Comparison of ENCODE assay signal across 8 cellular contexts in the genomic region with DNA sequence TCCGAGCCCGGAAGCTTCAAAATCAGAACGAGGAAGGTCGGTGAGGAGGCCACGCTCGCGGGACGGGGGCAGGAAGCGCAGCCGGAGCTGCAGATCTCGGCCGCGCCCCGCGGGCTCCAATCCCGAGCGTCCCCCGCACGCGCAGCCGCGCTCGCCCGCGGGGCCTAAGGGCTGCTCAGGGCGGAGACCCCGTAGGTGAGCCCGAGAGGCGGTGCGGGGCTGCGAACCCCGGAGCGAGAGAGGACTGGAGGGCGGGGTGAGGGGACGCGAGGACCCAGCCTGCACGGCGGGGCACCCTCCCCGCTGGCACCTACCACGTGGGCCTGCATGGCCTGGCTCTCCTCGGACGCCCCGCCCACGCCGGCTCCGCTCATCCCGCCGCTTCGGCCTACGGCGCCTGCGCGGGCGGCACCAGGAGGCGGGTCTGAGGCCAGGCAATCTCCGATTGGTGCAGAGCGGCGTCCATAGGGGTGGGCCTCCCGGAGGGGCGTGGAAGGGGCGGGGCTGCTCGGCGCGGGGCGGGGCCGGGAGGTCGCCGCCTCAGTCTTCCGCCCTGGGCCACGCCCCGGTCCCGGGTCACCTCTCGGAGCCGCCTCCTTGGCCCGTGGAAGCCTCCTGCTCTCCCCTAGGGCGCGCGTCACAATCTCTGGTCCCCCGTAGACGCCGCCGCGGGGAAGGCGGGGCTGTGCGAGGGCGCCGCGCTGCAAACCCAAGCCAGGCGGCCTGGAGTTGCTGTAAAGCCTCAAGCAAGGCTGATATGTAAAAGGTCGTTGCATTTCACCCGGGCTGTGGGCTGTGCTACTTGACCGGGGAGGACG. TPM values are rescaled to one million over a fixed set of nuclear protein-coding genes. Genes with fewer than 3 reads are reported as not detected.
A peak's percentile ranks its signal among the peaks of the same experiment; 100 is the strongest.
DNase-seq lines count a peak whose midpoint lies in the region; ATAC-seq and TF ChIP-seq lines count a peak whose summit lies in the region.

No MANE protein-coding gene starts in this region.

- ATAC-seq in GM19395 (IDR thresholded peaks at IDR 0.05; ENCODE audit: unreplicated experiment) (peak; percentile 87), HG03558 (IDR thresholded peaks at IDR 0.05; ENCODE audit: extremely low read depth, unreplicated experiment) (peak; percentile 89), lower lobe of right lung (peak; percentile 96 to 98)

- no peaks in the 10 kb centered on the region for H3K9me3 ChIP-seq in duodenal mucosa (ENCODE audit: control insufficient read depth in 1 of 2, low read length in 2 of 2)
- no peaks in the 10 kb centered on the region for H3K9me3 ChIP-seq in lower lobe of right lung

- no peaks in the 10 kb centered on the region for H3K36me3 ChIP-seq in duodenal mucosa (ENCODE audit: control insufficient read depth in 1 of 2, insufficient read depth in 2 of 2, low read length in 2 of 2)
- no peaks in the 10 kb centered on the region for H3K36me3 ChIP-seq in lower lobe of right lung

- H3K4me1 ChIP-seq in duodenal mucosa (ENCODE audit: control insufficient read depth in 1 of 2, insufficient read depth in 2 of 2, low read length in 2 of 2) (peaks cover 13 to 26% of the 10 kb centered on the region in 2 donors), lower lobe of right lung (peaks cover 30% of the 10 kb centered on the region)

- peaks cover 0 to 9% (median 1%) of the 10 kb centered on the region in 3 donors for H3K27me3 Mint-ChIP-seq in CD14-positive monocyte (ENCODE audit: low read depth in 3 of 3)
- H3K27me3 Mint-ChIP-seq in activated CD4-positive, alpha-beta memory T cell treated with anti-CD3 and anti-CD28 coated beads, Interleukin-2, amount 10 ng/mL, durations not matched to agents 7 days and 5 days = no peaks in the 10 kb centered on the region

- POLR2A ChIA-PET in activated CD4-positive, alpha-beta memory T cell treated with anti-CD3 and anti-CD28 coated beads, Interleukin-2, amount 10 ng/mL, durations not matched to agents 7 days and 5 days (lab: Charles Lee) = interaction anchor here (0.7 to 1.6 kb wide), 11 partner anchors 10 to 167 kb away, joined by 3 to 7 read pairs (median 3); no protein-coding TSS in a partner anchor

- TF ChIP-seq CTCF in CD14-positive monocyte (IDR thresholded peaks at IDR 0.05) (no peak), lower lobe of right lung (IDR thresholded peaks at IDR 0.05) (no peak)

- H3K9me3 Mint-ChIP-seq in CD14-positive monocyte = peaks cover 0 to 9% (median 2%) of the 10 kb centered on the region in 7 donors
- H3K9me3 Mint-ChIP-seq in activated CD4-positive, alpha-beta memory T cell treated with anti-CD3 and anti-CD28 coated beads, Interleukin-2, amount 10 ng/mL, durations not matched to agents 7 days and 5 days = peaks cover 2% of the 10 kb centered on the region

- H3K4me3 Mint-ChIP-seq in CD14-positive monocyte = peak overlapping the region; percentile 65 to 74
- H3K4me3 Mint-ChIP-seq in activated CD4-positive, alpha-beta memory T cell treated with anti-CD3 and anti-CD28 coated beads, Interleukin-2, amount 10 ng/mL, durations not matched to agents 7 days and 5 days = peak overlapping the region; percentile 80

- H3K27me3 ChIP-seq in duodenal mucosa (ENCODE audit: control insufficient read depth in 1 of 2, insufficient read depth in 2 of 2, low read length in 2 of 2) (no peaks in the 10 kb centered on the region), lower lobe of right lung (ENCODE audit: low read depth) (no peaks in the 10 kb centered on the region)

- peaks cover 60% of the 10 kb centered on the region for H3K4me1 Mint-ChIP-seq in CD14-positive monocyte
- H3K4me1 Mint-ChIP-seq in activated CD4-positive, alpha-beta memory T cell treated with anti-CD3 and anti-CD28 coated beads, Interleukin-2, amount 10 ng/mL, durations not matched to agents 7 days and 5 days = peaks cover 59% of the 10 kb centered on the region

- peak overlapping the region; percentile 63 to 91 for H3K9ac ChIP-seq in duodenal mucosa (ENCODE audit: low read depth in 1 of 2, low read length in 2 of 2)

- H3K27ac Mint-ChIP-seq in CD14-positive monocyte = peak overlapping the region; percentile 89 to 99 (median 98)
- H3K27ac Mint-ChIP-seq in activated CD4-positive, alpha-beta memory T cell treated with anti-CD3 and anti-CD28 coated beads, Interleukin-2, amount 10 ng/mL, durations not matched to agents 7 days and 5 days = peak overlapping the region; percentile 87

- CTCF ChIA-PET in activated CD4-positive, alpha-beta memory T cell treated with anti-CD3 and anti-CD28 coated beads, Interleukin-2, amount 10 ng/mL, durations not matched to agents 7 days and 5 days (lab: Charles Lee) = no interaction called here

- intact Hi-C loops in CD14-positive monocyte (cut with micrococcal nuclease) = loop anchor here (2.0 to 5.0 kb wide), 2 partner anchors 29 to 89 kb away; no protein-coding TSS in a partner anchor
- intact Hi-C loops in lower lobe of right lung (cut with DNase I) = no loop called here

- DNase-seq in CD14-positive monocyte (ENCODE audit: low spot score) (peak; percentile 98), NCI-H82 (lab: John Stamatoyannopoulos, UW) (peak; percentile 100), lower lobe of right lung (peak; percentile 98)
- DNase-seq in activated CD4-positive, alpha-beta memory T cell treated with anti-CD3 and anti-CD28 coated beads, Interleukin-2, amount 10 ng/mL, durations not matched to agents 7 days and 5 days = peak; percentile 98
- DNase-seq in stimulated activated CD4-positive, alpha-beta T cell treated with anti-CD3 and anti-CD28 coated beads, TNF-alpha, amount 100 ng/mL, for 1 hour (ENCODE audit: low read depth in 3 of 3, low spot score in 1 of 3) = peak; percentile 96 to 97 (median 97)

- peak overlapping the region; percentile 68 to 73 for H3K4me3 ChIP-seq in duodenal mucosa (ENCODE audit: low read depth in 1 of 2, low read length in 2 of 2)
- peak overlapping the region; percentile 78 for H3K4me3 ChIP-seq in lower lobe of right lung

- peaks cover 2 to 3% of the 10 kb centered on the region in 2 donors for H3K36me3 Mint-ChIP-seq in CD14-positive monocyte
- peaks cover 13% of the 10 kb centered on the region for H3K36me3 Mint-ChIP-seq in activated CD4-positive, alpha-beta memory T cell treated with anti-CD3 and anti-CD28 coated beads, Interleukin-2, amount 10 ng/mL, durations not matched to agents 7 days and 5 days (ENCODE audit: low read depth)

- H3K27ac ChIP-seq in duodenal mucosa (ENCODE audit: low read depth, low read length) = peak overlapping the region; percentile 82
- H3K27ac ChIP-seq in lower lobe of right lung = peak overlapping the region; percentile 87

RNA-seq across cellular contexts. Expression of gene METRNL, which starts 27.8 kb away (rescaled TPM):
- 10 to 100 TPM; 13.1 to 29.8 TPM for polyA plus RNA-seq in CD14-positive monocyte
- total RNA-seq in activated CD4-positive, alpha-beta memory T cell treated with anti-CD3 and anti-CD28 coated beads, Interleukin-2, amount 10 ng/mL, durations not matched to agents 7 days and 5 days = 10 to 100 TPM; 27.3 to 28.1 TPM
- total RNA-seq in lower lobe of right lung = 59.8 TPM

Comparison
In these comparisons a context has a peak if more than half of its experiments do, and no peak if none do; other contexts are left out.
1. Peak in every context shown above with its lines: DNase-seq, ATAC-seq, H3K4me3 ChIP-seq and H3K27ac ChIP-seq.